Comparison of ENCODE assay signal across 1 cellular context in the genomic region with DNA sequence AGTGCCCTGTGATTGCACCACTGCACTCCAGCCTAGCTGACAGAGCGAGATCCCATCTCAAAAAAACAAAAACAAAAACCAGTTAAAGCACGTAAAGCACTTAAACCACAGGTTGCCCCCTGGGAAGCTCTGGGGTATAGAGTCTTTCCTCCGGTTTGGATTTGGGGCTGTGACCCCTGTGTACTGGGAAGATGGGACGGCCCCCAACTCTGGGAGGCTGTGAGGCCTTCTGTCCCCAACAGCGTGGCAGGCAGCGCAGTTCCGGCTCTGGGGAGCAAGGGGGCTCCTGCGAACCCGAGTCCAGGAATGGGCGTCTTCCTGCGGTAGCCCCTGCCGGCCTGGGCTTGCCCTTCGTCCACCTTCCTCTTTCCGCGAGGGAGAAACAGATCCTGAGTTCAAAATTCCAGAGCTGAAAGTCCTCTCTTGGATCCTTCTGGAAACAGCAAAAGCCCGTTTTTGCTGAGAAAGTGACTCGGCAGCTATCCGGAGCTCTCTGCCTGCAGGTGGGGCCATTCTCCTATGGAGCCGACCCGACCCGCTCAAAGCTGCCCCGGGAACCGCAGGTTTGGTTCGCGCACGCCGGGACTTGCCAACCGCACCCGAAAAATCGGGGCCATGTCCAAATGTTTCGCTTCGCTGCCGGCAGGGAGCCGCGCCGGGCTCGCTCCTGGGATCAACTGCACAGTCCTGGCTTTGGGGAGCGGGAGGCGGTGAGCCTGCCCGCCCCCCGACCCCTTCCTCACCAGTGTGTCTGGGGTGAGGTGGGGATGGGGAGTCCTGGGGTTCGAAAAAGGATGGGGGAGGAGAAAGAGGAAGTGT.
TF ChIP-seq lines count a peak whose summit lies in the region.

No MANE protein-coding gene starts in this region.

TF ChIP-seq in K562, 482 proteins besides CTCF, POLR2A, EP300 and RAD21 (continues in another document):
- TF ChIP-seq SAP30 (IDR thresholded peaks at IDR 0.05; ENCODE audit: borderline replicate concordance, insufficient read depth, low read depth, low read length, poor library complexity, severe bottlenecking) (peak; percentile 37), SMC3 (conservative IDR thresholded peaks at IDR 0.05; ENCODE audit: insufficient read depth, low read depth, low read length) (peak; percentile 35; the same call in 1 of the 2 replicates), JUN (IDR thresholded peaks at IDR 0.05; ENCODE audit: borderline replicate concordance, low read depth, low read length) (no peak), JUN (CRISPR knock-in tag; IDR thresholded peaks at IDR 0.05; ENCODE audit: borderline replicate concordance) (no peak), ZFP30 (CRISPR knock-in tag; IDR thresholded peaks at IDR 0.05; ENCODE audit: borderline replicate concordance) (no peak), U2AF1 (optimal IDR thresholded peaks at IDR 0.05; ENCODE audit: low read depth, low read length) (no peak), SREBF2 (CRISPR knock-in tag; IDR thresholded peaks at IDR 0.05) (no peak), BRF1 (IDR thresholded peaks at IDR 0.05; ENCODE audit: borderline replicate concordance, extremely low read depth, insufficient read length) (no peak), CBX3 (IDR thresholded peaks at IDR 0.05; ENCODE audit: borderline replicate concordance in 1 of 2, low read length in 2 of 2) (0 out of 3 replicates have a peak, but pooled peaks of 1 of the 2 experiments have one; percentile 7), FOXJ3 (CRISPR knock-in tag; IDR thresholded peaks at IDR 0.05) (no peak), ZC3H4 (CRISPR knock-in tag; IDR thresholded peaks at IDR 0.05; ENCODE audit: borderline replicate concordance) (no peak), ZNF23 (CRISPR knock-in tag; IDR thresholded peaks at IDR 0.05) (no peak), MAZ (CRISPR knock-in tag; conservative IDR thresholded peaks at IDR 0.05 in 1 of 2, IDR thresholded peaks at IDR 0.05 in 1 of 2) (peak; percentile 66 to 67; a peak in 3 of 4 replicates), YBX1 (IDR thresholded peaks at IDR 0.05) (no peak), SMARCA4 (IDR thresholded peaks at IDR 0.05) (peak; percentile 36; the same call in 1 of the 2 replicates), YY1 (IDR thresholded peaks at IDR 0.05; ENCODE audit: borderline replicate concordance in 1 of 3, control insufficient read depth in 1 of 3, extremely low read depth in 1 of 3, insufficient read depth in 3 of 3, insufficient read length in 1 of 3, insufficient replicate concordance in 2 of 3, low read depth in 1 of 3, low read length in 2 of 3) (peak in 2 of 3 experiments; percentile 42 to 50), ETV5 (CRISPR knock-in tag; IDR thresholded peaks at IDR 0.05; ENCODE audit: low read depth) (no peak; the same call in 1 of the 2 replicates), BACH1 (tag; IDR thresholded peaks at IDR 0.05) (0 out of 2 replicates have a peak, but pooled peaks have one; percentile 57), ZNF436 (CRISPR knock-in tag; IDR thresholded peaks at IDR 0.05) (no peak)
- TF ChIP-seq, protein P1, sequence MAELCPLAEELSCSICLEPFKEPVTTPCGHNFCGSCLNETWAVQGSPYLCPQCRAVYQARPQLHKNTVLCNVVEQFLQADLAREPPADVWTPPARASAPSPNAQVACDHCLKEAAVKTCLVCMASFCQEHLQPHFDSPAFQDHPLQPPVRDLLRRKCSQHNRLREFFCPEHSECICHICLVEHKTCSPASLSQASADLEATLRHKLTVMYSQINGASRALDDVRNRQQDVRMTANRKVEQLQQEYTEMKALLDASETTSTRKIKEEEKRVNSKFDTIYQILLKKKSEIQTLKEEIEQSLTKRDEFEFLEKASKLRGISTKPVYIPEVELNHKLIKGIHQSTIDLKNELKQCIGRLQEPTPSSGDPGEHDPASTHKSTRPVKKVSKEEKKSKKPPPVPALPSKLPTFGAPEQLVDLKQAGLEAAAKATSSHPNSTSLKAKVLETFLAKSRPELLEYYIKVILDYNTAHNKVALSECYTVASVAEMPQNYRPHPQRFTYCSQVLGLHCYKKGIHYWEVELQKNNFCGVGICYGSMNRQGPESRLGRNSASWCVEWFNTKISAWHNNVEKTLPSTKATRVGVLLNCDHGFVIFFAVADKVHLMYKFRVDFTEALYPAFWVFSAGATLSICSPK (IDR thresholded peaks at IDR 0.05; ENCODE audit: borderline replicate concordance), result no peak
- TF ChIP-seq, protein P2, sequence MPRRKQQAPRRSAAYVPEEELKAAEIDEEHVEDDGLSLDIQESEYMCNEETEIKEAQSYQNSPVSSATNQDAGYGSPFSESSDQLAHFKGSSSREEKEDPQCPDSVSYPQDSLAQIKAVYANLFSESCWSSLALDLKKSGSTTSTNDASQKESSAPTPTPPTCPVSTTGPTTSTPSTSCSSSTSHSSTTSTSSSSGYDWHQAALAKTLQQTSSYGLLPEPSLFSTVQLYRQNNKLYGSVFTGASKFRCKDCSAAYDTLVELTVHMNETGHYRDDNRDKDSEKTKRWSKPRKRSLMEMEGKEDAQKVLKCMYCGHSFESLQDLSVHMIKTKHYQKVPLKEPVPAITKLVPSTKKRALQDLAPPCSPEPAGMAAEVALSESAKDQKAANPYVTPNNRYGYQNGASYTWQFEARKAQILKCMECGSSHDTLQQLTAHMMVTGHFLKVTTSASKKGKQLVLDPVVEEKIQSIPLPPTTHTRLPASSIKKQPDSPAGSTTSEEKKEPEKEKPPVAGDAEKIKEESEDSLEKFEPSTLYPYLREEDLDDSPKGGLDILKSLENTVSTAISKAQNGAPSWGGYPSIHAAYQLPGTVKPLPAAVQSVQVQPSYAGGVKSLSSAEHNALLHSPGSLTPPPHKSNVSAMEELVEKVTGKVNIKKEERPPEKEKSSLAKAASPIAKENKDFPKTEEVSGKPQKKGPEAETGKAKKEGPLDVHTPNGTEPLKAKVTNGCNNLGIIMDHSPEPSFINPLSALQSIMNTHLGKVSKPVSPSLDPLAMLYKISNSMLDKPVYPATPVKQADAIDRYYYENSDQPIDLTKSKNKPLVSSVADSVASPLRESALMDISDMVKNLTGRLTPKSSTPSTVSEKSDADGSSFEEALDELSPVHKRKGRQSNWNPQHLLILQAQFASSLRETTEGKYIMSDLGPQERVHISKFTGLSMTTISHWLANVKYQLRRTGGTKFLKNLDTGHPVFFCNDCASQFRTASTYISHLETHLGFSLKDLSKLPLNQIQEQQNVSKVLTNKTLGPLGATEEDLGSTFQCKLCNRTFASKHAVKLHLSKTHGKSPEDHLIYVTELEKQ (CRISPR knock-in tag; IDR thresholded peaks at IDR 0.05), result no peak
- TF ChIP-seq, protein P3, sequence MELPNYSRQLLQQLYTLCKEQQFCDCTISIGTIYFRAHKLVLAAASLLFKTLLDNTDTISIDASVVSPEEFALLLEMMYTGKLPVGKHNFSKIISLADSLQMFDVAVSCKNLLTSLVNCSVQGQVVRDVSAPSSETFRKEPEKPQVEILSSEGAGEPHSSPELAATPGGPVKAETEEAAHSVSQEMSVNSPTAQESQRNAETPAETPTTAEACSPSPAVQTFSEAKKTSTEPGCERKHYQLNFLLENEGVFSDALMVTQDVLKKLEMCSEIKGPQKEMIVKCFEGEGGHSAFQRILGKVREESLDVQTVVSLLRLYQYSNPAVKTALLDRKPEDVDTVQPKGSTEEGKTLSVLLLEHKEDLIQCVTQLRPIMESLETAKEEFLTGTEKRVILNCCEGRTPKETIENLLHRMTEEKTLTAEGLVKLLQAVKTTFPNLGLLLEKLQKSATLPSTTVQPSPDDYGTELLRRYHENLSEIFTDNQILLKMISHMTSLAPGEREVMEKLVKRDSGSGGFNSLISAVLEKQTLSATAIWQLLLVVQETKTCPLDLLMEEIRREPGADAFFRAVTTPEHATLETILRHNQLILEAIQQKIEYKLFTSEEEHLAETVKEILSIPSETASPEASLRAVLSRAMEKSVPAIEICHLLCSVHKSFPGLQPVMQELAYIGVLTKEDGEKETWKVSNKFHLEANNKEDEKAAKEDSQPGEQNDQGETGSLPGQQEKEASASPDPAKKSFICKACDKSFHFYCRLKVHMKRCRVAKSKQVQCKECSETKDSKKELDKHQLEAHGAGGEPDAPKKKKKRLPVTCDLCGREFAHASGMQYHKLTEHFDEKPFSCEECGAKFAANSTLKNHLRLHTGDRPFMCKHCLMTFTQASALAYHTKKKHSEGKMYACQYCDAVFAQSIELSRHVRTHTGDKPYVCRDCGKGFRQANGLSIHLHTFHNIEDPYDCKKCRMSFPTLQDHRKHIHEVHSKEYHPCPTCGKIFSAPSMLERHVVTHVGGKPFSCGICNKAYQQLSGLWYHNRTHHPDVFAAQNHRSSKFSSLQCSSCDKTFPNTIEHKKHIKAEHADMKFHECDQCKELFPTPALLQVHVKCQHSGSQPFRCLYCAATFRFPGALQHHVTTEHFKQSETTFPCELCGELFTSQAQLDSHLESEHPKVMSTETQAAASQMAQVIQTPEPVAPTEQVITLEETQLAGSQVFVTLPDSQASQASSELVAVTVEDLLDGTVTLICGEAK (IDR thresholded peaks at IDR 0.05), result no peak
- TF ChIP-seq, protein P3 (CRISPR knock-in tag; IDR thresholded peaks at IDR 0.05), result no peak
- TF ChIP-seq, protein P4, sequence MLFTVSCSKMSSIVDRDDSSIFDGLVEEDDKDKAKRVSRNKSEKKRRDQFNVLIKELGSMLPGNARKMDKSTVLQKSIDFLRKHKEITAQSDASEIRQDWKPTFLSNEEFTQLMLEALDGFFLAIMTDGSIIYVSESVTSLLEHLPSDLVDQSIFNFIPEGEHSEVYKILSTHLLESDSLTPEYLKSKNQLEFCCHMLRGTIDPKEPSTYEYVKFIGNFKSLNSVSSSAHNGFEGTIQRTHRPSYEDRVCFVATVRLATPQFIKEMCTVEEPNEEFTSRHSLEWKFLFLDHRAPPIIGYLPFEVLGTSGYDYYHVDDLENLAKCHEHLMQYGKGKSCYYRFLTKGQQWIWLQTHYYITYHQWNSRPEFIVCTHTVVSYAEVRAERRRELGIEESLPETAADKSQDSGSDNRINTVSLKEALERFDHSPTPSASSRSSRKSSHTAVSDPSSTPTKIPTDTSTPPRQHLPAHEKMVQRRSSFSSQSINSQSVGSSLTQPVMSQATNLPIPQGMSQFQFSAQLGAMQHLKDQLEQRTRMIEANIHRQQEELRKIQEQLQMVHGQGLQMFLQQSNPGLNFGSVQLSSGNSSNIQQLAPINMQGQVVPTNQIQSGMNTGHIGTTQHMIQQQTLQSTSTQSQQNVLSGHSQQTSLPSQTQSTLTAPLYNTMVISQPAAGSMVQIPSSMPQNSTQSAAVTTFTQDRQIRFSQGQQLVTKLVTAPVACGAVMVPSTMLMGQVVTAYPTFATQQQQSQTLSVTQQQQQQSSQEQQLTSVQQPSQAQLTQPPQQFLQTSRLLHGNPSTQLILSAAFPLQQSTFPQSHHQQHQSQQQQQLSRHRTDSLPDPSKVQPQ (CRISPR knock-in tag; IDR thresholded peaks at IDR 0.05; ENCODE audit: borderline replicate concordance), result no peak
- TF ChIP-seq, protein P5, sequence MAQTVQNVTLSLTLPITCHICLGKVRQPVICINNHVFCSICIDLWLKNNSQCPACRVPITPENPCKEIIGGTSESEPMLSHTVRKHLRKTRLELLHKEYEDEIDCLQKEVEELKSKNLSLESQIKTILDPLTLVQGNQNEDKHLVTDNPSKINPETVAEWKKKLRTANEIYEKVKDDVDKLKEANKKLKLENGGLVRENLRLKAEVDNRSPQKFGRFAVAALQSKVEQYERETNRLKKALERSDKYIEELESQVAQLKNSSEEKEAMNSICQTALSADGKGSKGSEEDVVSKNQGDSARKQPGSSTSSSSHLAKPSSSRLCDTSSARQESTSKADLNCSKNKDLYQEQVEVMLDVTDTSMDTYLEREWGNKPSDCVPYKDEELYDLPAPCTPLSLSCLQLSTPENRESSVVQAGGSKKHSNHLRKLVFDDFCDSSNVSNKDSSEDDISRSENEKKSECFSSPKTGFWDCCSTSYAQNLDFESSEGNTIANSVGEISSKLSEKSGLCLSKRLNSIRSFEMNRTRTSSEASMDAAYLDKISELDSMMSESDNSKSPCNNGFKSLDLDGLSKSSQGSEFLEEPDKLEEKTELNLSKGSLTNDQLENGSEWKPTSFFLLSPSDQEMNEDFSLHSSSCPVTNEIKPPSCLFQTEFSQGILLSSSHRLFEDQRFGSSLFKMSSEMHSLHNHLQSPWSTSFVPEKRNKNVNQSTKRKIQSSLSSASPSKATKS (CRISPR knock-in tag; IDR thresholded peaks at IDR 0.05), result no peak
- TF ChIP-seq, protein P6, sequence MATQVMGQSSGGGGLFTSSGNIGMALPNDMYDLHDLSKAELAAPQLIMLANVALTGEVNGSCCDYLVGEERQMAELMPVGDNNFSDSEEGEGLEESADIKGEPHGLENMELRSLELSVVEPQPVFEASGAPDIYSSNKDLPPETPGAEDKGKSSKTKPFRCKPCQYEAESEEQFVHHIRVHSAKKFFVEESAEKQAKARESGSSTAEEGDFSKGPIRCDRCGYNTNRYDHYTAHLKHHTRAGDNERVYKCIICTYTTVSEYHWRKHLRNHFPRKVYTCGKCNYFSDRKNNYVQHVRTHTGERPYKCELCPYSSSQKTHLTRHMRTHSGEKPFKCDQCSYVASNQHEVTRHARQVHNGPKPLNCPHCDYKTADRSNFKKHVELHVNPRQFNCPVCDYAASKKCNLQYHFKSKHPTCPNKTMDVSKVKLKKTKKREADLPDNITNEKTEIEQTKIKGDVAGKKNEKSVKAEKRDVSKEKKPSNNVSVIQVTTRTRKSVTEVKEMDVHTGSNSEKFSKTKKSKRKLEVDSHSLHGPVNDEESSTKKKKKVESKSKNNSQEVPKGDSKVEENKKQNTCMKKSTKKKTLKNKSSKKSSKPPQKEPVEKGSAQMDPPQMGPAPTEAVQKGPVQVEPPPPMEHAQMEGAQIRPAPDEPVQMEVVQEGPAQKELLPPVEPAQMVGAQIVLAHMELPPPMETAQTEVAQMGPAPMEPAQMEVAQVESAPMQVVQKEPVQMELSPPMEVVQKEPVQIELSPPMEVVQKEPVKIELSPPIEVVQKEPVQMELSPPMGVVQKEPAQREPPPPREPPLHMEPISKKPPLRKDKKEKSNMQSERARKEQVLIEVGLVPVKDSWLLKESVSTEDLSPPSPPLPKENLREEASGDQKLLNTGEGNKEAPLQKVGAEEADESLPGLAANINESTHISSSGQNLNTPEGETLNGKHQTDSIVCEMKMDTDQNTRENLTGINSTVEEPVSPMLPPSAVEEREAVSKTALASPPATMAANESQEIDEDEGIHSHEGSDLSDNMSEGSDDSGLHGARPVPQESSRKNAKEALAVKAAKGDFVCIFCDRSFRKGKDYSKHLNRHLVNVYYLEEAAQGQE (CRISPR knock-in tag; IDR thresholded peaks at IDR 0.05; ENCODE audit: low read depth), result no peak
